18 cellular contexts compared by ENCODE assay signal in genomic region chrX:85493821-85494220, GRCh38.
DNase-seq lines count a peak whose midpoint lies in the region; ATAC-seq, FAIRE-seq and TF ChIP-seq lines count a peak whose summit lies in the region.
"Had no signal": no experiment of that assay in that cellular context is flagged by ENCODE, and none has a peak within 500 bp of the region (broad histone marks: within the 10 kb centered on the region; RNA-seq: fewer than 3 reads in every experiment).

No MANE protein-coding gene starts in this region.

- POLR2A ChIA-PET in Caco-2 (lab: Charles Lee) = no interaction called here

- no peak overlapping the region for H3K9ac ChIP-seq in astrocyte (ENCODE audit: low read length)
- H3K9ac ChIP-seq: GM23248 had no signal

- no peak overlapping the region for H3K4me2 ChIP-seq in astrocyte (ENCODE audit: low read length)

- no peaks in the 10 kb centered on the region for H3K9me3 ChIP-seq in astrocyte (ENCODE audit: insufficient read depth, low read depth, low read length)
- no peaks in the 10 kb centered on the region for H3K9me3 ChIP-seq in pancreas
- no peaks in the 10 kb centered on the region for H3K9me3 ChIP-seq in Caco-2

- DNase-seq in astrocyte (ENCODE audit: low read depth) (no peak), epithelial cell of esophagus (ENCODE audit: low read depth) (peak; percentile 44), pancreas (no peak), Caco-2 (no peak)
- DNase-seq: C1 segment of cervical spinal cord; CD4-positive, alpha-beta memory T cell; COR-L47; DMS153; DND-41; GM23248; H7; HCEC 1CT had no signal

- CTCF ChIA-PET in Caco-2 (lab: Charles Lee) = no interaction called here

- ATAC-seq in pancreas = no peak
- no peak for ATAC-seq in GM18868 (IDR thresholded peaks at IDR 0.05; ENCODE audit: unreplicated experiment)
- no peak for ATAC-seq in HG02981 (IDR thresholded peaks at IDR 0.05; ENCODE audit: unreplicated experiment)

- H3K4me3 Mint-ChIP-seq in astrocyte (ENCODE audit: unreplicated experiment) (no peak overlapping the region), Caco-2 (ENCODE audit: unreplicated experiment) (no peak overlapping the region)
- H3K4me3 Mint-ChIP-seq: CD4-positive, alpha-beta memory T cell had no signal

- H2AFZ ChIP-seq in astrocyte (ENCODE audit: low read depth, low read length) = no peak overlapping the region
- H2AFZ ChIP-seq: GM23248 had no signal

- H3K36me3 ChIP-seq in astrocyte (ENCODE audit: insufficient read depth, low read length) = no peaks in the 10 kb centered on the region
- H3K36me3 ChIP-seq in pancreas = no peaks in the 10 kb centered on the region
- no peaks in the 10 kb centered on the region for H3K36me3 ChIP-seq in Caco-2 (ENCODE audit: control insufficient read depth, insufficient read depth, low read length)

- no peaks in the 10 kb centered on the region for H3K4me1 ChIP-seq in astrocyte (ENCODE audit: insufficient read depth, low read length)
- H3K4me1 ChIP-seq in pancreas = no peaks in the 10 kb centered on the region
- no peaks in the 10 kb centered on the region for H3K4me1 ChIP-seq in Caco-2

- WGBS in pancreas, 2 donors = 62 to 69% methylated on average over 3 of the region's 3 CpGs

- TF ChIP-seq CTCF in astrocyte (IDR thresholded peaks at IDR 0.05; ENCODE audit: insufficient read depth, low read depth, low read length) (no peak), epithelial cell of esophagus (IDR thresholded peaks at IDR 0.05; ENCODE audit: insufficient read depth, low read depth, low read length, missing control alignments) (no peak), pancreas (IDR thresholded peaks at IDR 0.05) (no peak), Caco-2 (IDR thresholded peaks at IDR 0.05; ENCODE audit: insufficient read depth in 1 of 2, low read depth in 1 of 2, low read length in 1 of 2, severe bottlenecking in 1 of 2, unreplicated experiment in 1 of 2) (no peak)

- H3K9me3 Mint-ChIP-seq in astrocyte (ENCODE audit: unreplicated experiment) (peaks cover 2% of the 10 kb centered on the region), Caco-2 (ENCODE audit: unreplicated experiment) (no peaks in the 10 kb centered on the region)
- H3K9me3 Mint-ChIP-seq: CD4-positive, alpha-beta memory T cell had no signal

- no peak overlapping the region for H3K4me3 ChIP-seq in astrocyte (ENCODE audit: insufficient read depth, low read depth, low read length)
- no peak overlapping the region for H3K4me3 ChIP-seq in epithelial cell of esophagus (ENCODE audit: low read length)
- H3K4me3 ChIP-seq in pancreas = no peak overlapping the region
- no peak overlapping the region for H3K4me3 ChIP-seq in Caco-2 (ENCODE audit: low read depth, low read length)
- H3K4me3 ChIP-seq: GM23248 had no signal

- H3K27me3 ChIP-seq in astrocyte (ENCODE audit: insufficient read depth, low read length) (no peaks in the 10 kb centered on the region), pancreas (no peaks in the 10 kb centered on the region), Caco-2 (replicated peaks; ENCODE audit: control insufficient read depth, insufficient read depth, low read length) (no peaks in the 10 kb centered on the region)

- H3K4me1 Mint-ChIP-seq in astrocyte (ENCODE audit: low read depth, unreplicated experiment) = peaks cover 2% of the 10 kb centered on the region
- H3K4me1 Mint-ChIP-seq in Caco-2 (ENCODE audit: low read depth, unreplicated experiment) = peaks cover 9% of the 10 kb centered on the region
- H3K4me1 Mint-ChIP-seq: CD4-positive, alpha-beta memory T cell had no signal

- no TSS peak for BruUV-seq in Caco-2 (replicated peaks; lab: Mats Ljungman, UMichigan)

- H3K27ac Mint-ChIP-seq in astrocyte (ENCODE audit: unreplicated experiment) = no peak overlapping the region
- H3K27ac Mint-ChIP-seq in Caco-2 (ENCODE audit: unreplicated experiment) = no peak overlapping the region
- H3K27ac Mint-ChIP-seq: CD4-positive, alpha-beta memory T cell had no signal

- no peaks in the 10 kb centered on the region for H3K36me3 Mint-ChIP-seq in astrocyte (ENCODE audit: low read depth, unreplicated experiment)
- H3K36me3 Mint-ChIP-seq in Caco-2 (ENCODE audit: insufficient read depth, unreplicated experiment) = no peaks in the 10 kb centered on the region
- H3K36me3 Mint-ChIP-seq: CD4-positive, alpha-beta memory T cell had no signal

- FAIRE-seq in astrocyte (lab: Jason Lieb, UNC) = peak; percentile 39
- peak; percentile 90 for FAIRE-seq in pancreas (lab: Jason Lieb, UNC)
- FAIRE-seq: G401.6, GM12892, GM19239, H1 had no signal

- H3K79me2 ChIP-seq in astrocyte (ENCODE audit: insufficient read depth, low read length) = no peaks in the 10 kb centered on the region

- no peaks in the 10 kb centered on the region for H3K27me3 Mint-ChIP-seq in astrocyte (ENCODE audit: low read depth, unreplicated experiment)
- H3K27me3 Mint-ChIP-seq in Caco-2 (ENCODE audit: insufficient read depth, unreplicated experiment) = no peaks in the 10 kb centered on the region
- H3K27me3 Mint-ChIP-seq: CD4-positive, alpha-beta memory T cell had no signal

- no peaks in the 10 kb centered on the region for H4K20me1 ChIP-seq in astrocyte (ENCODE audit: insufficient read depth, low read length)

- intact Hi-C loops in pancreas (cut with DNase I) = no loop called here
- intact Hi-C loops in Caco-2 (cut with micrococcal nuclease; ENCODE audit: unreplicated experiment) = no loop called here

- no peak overlapping the region for H3K27ac ChIP-seq in astrocyte (ENCODE audit: low read depth, low read length)
- H3K27ac ChIP-seq in pancreas = no peak overlapping the region
- H3K27ac ChIP-seq: GM23248 had no signal
